Comparison of ENCODE assay signal across 18 cellular contexts in genomic region chr17:41010421-41010820, GRCh38. TPM values are rescaled to one million over a fixed set of nuclear protein-coding genes. Genes with fewer than 3 reads are reported as not detected.
DNase-seq lines count a peak whose midpoint lies in the region; ATAC-seq, FAIRE-seq and TF ChIP-seq lines count a peak whose summit lies in the region.
"Had no signal": no experiment of that assay in that cellular context is flagged by ENCODE, and none has a peak within 500 bp of the region (broad histone marks: within the 10 kb centered on the region; RNA-seq: fewer than 3 reads in every experiment).

No MANE protein-coding gene starts in this region.

- peaks cover 4% of the 10 kb centered on the region for H3K27me3 Mint-ChIP-seq in activated naive CD4-positive, alpha-beta T cell treated with anti-CD3 and anti-CD28 coated beads, Interleukin-2, amount 10 ng/mL, durations not matched to agents 7 days and 5 days

- H3K79me2 ChIP-seq in HepG2 (ENCODE audit: insufficient read depth, low read length), result no peaks in the 10 kb centered on the region
- H3K79me2 ChIP-seq in PC-9 (ENCODE audit: low read depth), result no peaks in the 10 kb centered on the region

- no peak for TF ChIP-seq CTCF in HepG2 (CRISPR knock-in tag; IDR thresholded peaks at IDR 0.05)
- TF ChIP-seq CTCF in right lobe of liver (IDR thresholded peaks at IDR 0.05), result no peak
- TF ChIP-seq CTCF in PC-9 (conservative IDR thresholded peaks at IDR 0.05), result no peak
- no peak for TF ChIP-seq CTCF in right atrium auricular region (IDR thresholded peaks at IDR 0.05)

- TF ChIP-seq RAD21 in HepG2 (CRISPR knock-in tag; IDR thresholded peaks at IDR 0.05), result no peak

- CTCF ChIA-PET in HepG2 (lab: Yijun Ruan, JAX; ENCODE audit: low intra/inter-chr PET ratio, low total read pairs), result no interaction called here
- CTCF ChIA-PET in PC-9 (lab: Charles Lee), result no interaction called here
- CTCF ChIA-PET in activated naive CD4-positive, alpha-beta T cell treated with anti-CD3 and anti-CD28 coated beads, Interleukin-2, amount 10 ng/mL, durations not matched to agents 7 days and 5 days (lab: Charles Lee), result no interaction called here

- H3K4me3 ChIP-seq in HepG2 (replicated peaks in 1 of 3; ENCODE audit: insufficient read depth in 1 of 3, low read depth in 2 of 3, low read length in 3 of 3) (no peak overlapping the region), right lobe of liver (no peak overlapping the region), PC-9 (no peak overlapping the region), right atrium auricular region (no peak overlapping the region)
- H3K4me3 ChIP-seq: BLaER1 treated with 17β-estradiol and CSF1 and Interleukin-3, amounts not matched to agents 10 nM and 100 nM had no signal

- H3K9me3 Mint-ChIP-seq in activated naive CD4-positive, alpha-beta T cell treated with anti-CD3 and anti-CD28 coated beads, Interleukin-2, amount 10 ng/mL, durations not matched to agents 7 days and 5 days, result no peaks in the 10 kb centered on the region
- H3K9me3 Mint-ChIP-seq: CD4-positive, CD25-positive, alpha-beta regulatory T cell; HFFc6 had no signal

- H3K4me1 ChIP-seq in HepG2 (ENCODE audit: insufficient read depth, low read length) (peaks cover 57% of the 10 kb centered on the region), right lobe of liver (no peaks in the 10 kb centered on the region), PC-9 (replicated peaks; ENCODE audit: insufficient read depth) (peaks cover 68% of the 10 kb centered on the region), right atrium auricular region (no peaks in the 10 kb centered on the region)
- H3K4me1 ChIP-seq: BLaER1 treated with 17β-estradiol and CSF1 and Interleukin-3, amounts not matched to agents 10 nM and 100 nM had no signal

- H3K4me2 ChIP-seq in HepG2 (ENCODE audit: low read depth, low read length) (no peak overlapping the region), PC-9 (peak overlapping the region; percentile 34)
- H3K4me2 ChIP-seq: BLaER1 treated with 17β-estradiol and CSF1 and Interleukin-3, amounts not matched to agents 10 nM and 100 nM had no signal

- BruUV-seq in HepG2 (replicated peaks; lab: Mats Ljungman, UMichigan) (no TSS peak), PC-9 (replicated peaks; lab: Mats Ljungman, UMichigan) (no TSS peak)

- H3K9me2 ChIP-seq in PC-9 (ENCODE audit: insufficient read depth), result no peaks in the 10 kb centered on the region

- H3K9me3 ChIP-seq in HepG2 (ENCODE audit: low read length) (no peaks in the 10 kb centered on the region), right lobe of liver (no peaks in the 10 kb centered on the region), PC-9 (ENCODE audit: insufficient read depth, low read depth) (no peaks in the 10 kb centered on the region; the same call in 1 of the 2 replicates), right atrium auricular region (no peaks in the 10 kb centered on the region)
- H3K9me3 ChIP-seq: BLaER1 treated with 17β-estradiol and CSF1 and Interleukin-3, amounts not matched to agents 10 nM and 100 nM had no signal

- H3K36me3 ChIP-seq in HepG2 (replicated peaks in 1 of 2; ENCODE audit: control insufficient read depth in 1 of 2, insufficient read depth in 2 of 2, low read length in 2 of 2), result no peaks in the 10 kb centered on the region
- no peaks in the 10 kb centered on the region for H3K36me3 ChIP-seq in right lobe of liver
- H3K36me3 ChIP-seq in PC-9 (ENCODE audit: low read depth), result no peaks in the 10 kb centered on the region
- H3K36me3 ChIP-seq in right atrium auricular region, result no peaks in the 10 kb centered on the region
- H3K36me3 ChIP-seq: BLaER1 treated with 17β-estradiol and CSF1 and Interleukin-3, amounts not matched to agents 10 nM and 100 nM had no signal

- H2AFZ ChIP-seq in HepG2 (ENCODE audit: low read length) (no peak overlapping the region), PC-9 (no peak overlapping the region)

- no peaks in the 10 kb centered on the region for H3K36me3 Mint-ChIP-seq in activated naive CD4-positive, alpha-beta T cell treated with anti-CD3 and anti-CD28 coated beads, Interleukin-2, amount 10 ng/mL, durations not matched to agents 7 days and 5 days
- H3K36me3 Mint-ChIP-seq: CD4-positive, CD25-positive, alpha-beta regulatory T cell had no signal

- H3K9ac ChIP-seq in HepG2 (ENCODE audit: insufficient read depth, low read depth, low read length), result no peak overlapping the region
- H3K9ac ChIP-seq: BLaER1 treated with 17β-estradiol and CSF1 and Interleukin-3, amounts not matched to agents 10 nM and 100 nM had no signal

- H3K27ac Mint-ChIP-seq in activated naive CD4-positive, alpha-beta T cell treated with anti-CD3 and anti-CD28 coated beads, Interleukin-2, amount 10 ng/mL, durations not matched to agents 7 days and 5 days, result no peak overlapping the region
- H3K27ac Mint-ChIP-seq: CD4-positive, CD25-positive, alpha-beta regulatory T cell; HFFc6 had no signal

- in situ Hi-C loops in HepG2 (cut with HindIII; ENCODE audit: extremely low pct_ligation_motif_present, low pct_unique_long_range_greater_than_20kb), result no loop called here

- intact Hi-C loops in HepG2 (cut with micrococcal nuclease; ENCODE audit: unreplicated experiment) (no loop called here), right lobe of liver (cut with DNase I) (no loop called here), PC-9 (cut with micrococcal nuclease; ENCODE audit: unreplicated experiment) (no loop called here)

- POLR2A ChIA-PET in HepG2 (lab: Yijun Ruan, JAX) (interaction anchor here (1.1 to 2.1 kb wide), 4 partner anchors 10 to 108 kb away, joined by 4 to 15 read pairs (median 10); no protein-coding TSS in a partner anchor), PC-9 (lab: Charles Lee; ENCODE audit: unreplicated experiment) (interaction anchor here (0.7 kb wide), 1 partner anchor 75 kb away, joined by 3 read pairs; no protein-coding TSS in a partner anchor)

- FAIRE-seq in HepG2 (lab: Jason Lieb, UNC), result no peak
- FAIRE-seq: GM12891, H1 had no signal

- H3K4me1 Mint-ChIP-seq in activated naive CD4-positive, alpha-beta T cell treated with anti-CD3 and anti-CD28 coated beads, Interleukin-2, amount 10 ng/mL, durations not matched to agents 7 days and 5 days, result no peaks in the 10 kb centered on the region
- H3K4me1 Mint-ChIP-seq: CD4-positive, CD25-positive, alpha-beta regulatory T cell had no signal

- no peak overlapping the region for H3K4me3 Mint-ChIP-seq in activated naive CD4-positive, alpha-beta T cell treated with anti-CD3 and anti-CD28 coated beads, Interleukin-2, amount 10 ng/mL, durations not matched to agents 7 days and 5 days
- H3K4me3 Mint-ChIP-seq: CD4-positive, CD25-positive, alpha-beta regulatory T cell; HFFc6 had no signal

- no peaks in the 10 kb centered on the region for H3K27me3 ChIP-seq in HepG2 (ENCODE audit: control insufficient read depth in 1 of 2, insufficient read depth in 2 of 2, low read length in 2 of 2)
- H3K27me3 ChIP-seq in right lobe of liver, result no peaks in the 10 kb centered on the region
- H3K27me3 ChIP-seq in PC-9 (ENCODE audit: insufficient read depth, low read depth), result no peaks in the 10 kb centered on the region
- H3K27me3 ChIP-seq in right atrium auricular region, result no peaks in the 10 kb centered on the region
- H3K27me3 ChIP-seq: BLaER1 treated with 17β-estradiol and CSF1 and Interleukin-3, amounts not matched to agents 10 nM and 100 nM had no signal

- TF ChIP-seq EP300 in HepG2 (IDR thresholded peaks at IDR 0.05; ENCODE audit: low read depth in 2 of 2, low read length in 2 of 2) (no peak), HepG2 (CRISPR knock-in tag; IDR thresholded peaks at IDR 0.05; ENCODE audit: borderline replicate concordance) (no peak)

- no peak for TF ChIP-seq POLR2A in HepG2 (IDR thresholded peaks at IDR 0.05; ENCODE audit: insufficient read depth in 1 of 2, low read depth in 2 of 2, low read length in 2 of 2)
- no peak for TF ChIP-seq POLR2A in right lobe of liver (IDR thresholded peaks at IDR 0.05)

- DNase-seq in HepG2 (ENCODE audit: low spot score) (no peak), right lobe of liver (no peak), PC-9 (no peak), fibroblast of gingiva (ENCODE audit: low read depth) (peak; percentile 33), superior temporal gyrus (ENCODE audit: extremely low spot score) (peak; percentile 10), right atrium auricular region (ENCODE audit: low spot score) (no peak), DMS 273 (lab: John Stamatoyannopoulos, UW; ENCODE audit: unreplicated experiment) (no peak)
- DNase-seq in activated naive CD4-positive, alpha-beta T cell treated with anti-CD3 and anti-CD28 coated beads, Interleukin-2, amount 10 ng/mL, durations not matched to agents 7 days and 5 days, result no peak
- DNase-seq: Calu3; CD4-positive, CD25-positive, alpha-beta regulatory T cell; DMS79; HCEC 1CT; HFFc6 had no signal

- H4K20me1 ChIP-seq in HepG2 (ENCODE audit: insufficient read depth, low read length) (no peaks in the 10 kb centered on the region), PC-9 (ENCODE audit: insufficient read depth) (no peaks in the 10 kb centered on the region)
- H4K20me1 ChIP-seq: BLaER1 treated with 17β-estradiol and CSF1 and Interleukin-3, amounts not matched to agents 10 nM and 100 nM had no signal

- H3K27ac ChIP-seq in HepG2 (ENCODE audit: extremely low read length, insufficient read depth, low read length), result peak overlapping the region; percentile 70
- H3K27ac ChIP-seq in right lobe of liver, result no peak overlapping the region
- peak overlapping the region; percentile 59 for H3K27ac ChIP-seq in PC-9
- no peak overlapping the region for H3K27ac ChIP-seq in right atrium auricular region
- H3K27ac ChIP-seq: BLaER1 treated with 17β-estradiol and CSF1 and Interleukin-3, amounts not matched to agents 10 nM and 100 nM had no signal

- ATAC-seq in HepG2, result no peak
- no peak for ATAC-seq in right lobe of liver

- peaks cover 44% of the 10 kb centered on the region for H3F3A ChIP-seq in PC-9 (ENCODE audit: insufficient read depth, low read depth)

RNA-seq across cellular contexts. Expression of gene KRTAP3-1, which starts 1.5 kb away (rescaled TPM):
- total RNA-seq in HepG2 (2016; rRNA removed; fragmentation: Illumina TruSeq; extraction: Trizol) (0.29 and 0.81 TPM in 2 replicates), right lobe of liver (not detected), PC-9 (2021) (not detected in 2 replicates), right atrium auricular region (not detected)
- 0.53 and 1.3 TPM in 2 replicates for total RNA-seq in HepG2 (2016; cell fraction: cytosol; rRNA removed; fragmentation: Illumina TruSeq; extraction: Trizol; ENCODE audit: low read depth)
- total RNA-seq in HepG2 (2016; cell fraction: insoluble cytoplasmic fraction; rRNA removed; fragmentation: Illumina TruSeq; extraction: Trizol), result 0.51 and 0.95 TPM in 2 replicates
- 0.34 and 0.80 TPM in 2 replicates for total RNA-seq in HepG2 (2016; cell fraction: membrane; rRNA removed; fragmentation: Illumina TruSeq; extraction: Trizol)
- 0.75 TPM in 1 of 2 replicates, not detected in the other for total RNA-seq in HepG2 (2016; cell fraction: nucleus; rRNA removed; fragmentation: Illumina TruSeq; extraction: Trizol)
- polyA plus RNA-seq in HepG2 (2011; rRNA removed), result 3.7 and 3.8 TPM in 2 replicates
- 2.8 and 4.6 TPM in 2 replicates for polyA plus RNA-seq in HepG2 (2011; cell fraction: cytosol; rRNA removed)
- polyA plus RNA-seq in HepG2 (2011; cell fraction: nucleus; rRNA removed), result 5.1 and 5.2 TPM in 2 replicates
- 2.0 and 9.6 TPM in 2 replicates for polyA plus RNA-seq in HepG2 (2012)
- polyA plus RNA-seq in HepG2 (2016; cell fraction: cytosol; fragmentation: Illumina TruSeq; extraction: Trizol; ENCODE audit: low read depth), result 1.8 and 2.2 TPM in 2 replicates
- polyA plus RNA-seq in HepG2 (2016; cell fraction: insoluble cytoplasmic fraction; fragmentation: Illumina TruSeq; extraction: Trizol; ENCODE audit: low read depth), result 1.7 and 2.7 TPM in 2 replicates
- polyA plus RNA-seq in HepG2 (2016; cell fraction: membrane; fragmentation: Illumina TruSeq; extraction: Trizol; ENCODE audit: low read depth), result 1.5 and 2.3 TPM in 2 replicates
- polyA plus RNA-seq in HepG2 (2016; cell fraction: nucleus; fragmentation: Illumina TruSeq; extraction: Trizol; ENCODE audit: insufficient read depth, low read depth), result 2.6 TPM in 2 replicates
- 4.9 TPM in 1 of 2 replicates, not detected in the other for polyA minus RNA-seq in HepG2 (2011; rRNA and poly(A)+ RNA removed; ENCODE audit: low replicate concordance)
- polyA minus RNA-seq in HepG2 (2011; cell fraction: cytosol; rRNA and poly(A)+ RNA removed), result 1.6 TPM in 1 of 2 replicates, not detected in the other
- polyA minus RNA-seq in HepG2 (2011; cell fraction: nucleus; rRNA and poly(A)+ RNA removed), result 2.5 and 2.6 TPM in 2 replicates
- total RNA-seq: Calu3; CD4-positive, CD25-positive, alpha-beta regulatory T cell; G401; H1; HT1080 had no signal
- polyA plus RNA-seq: CD4-positive, CD25-positive, alpha-beta regulatory T cell; H1 had no signal

RNA-seq across cellular contexts. Expression of gene KRTAP3-2, which starts 10.7 kb away (rescaled TPM):
- total RNA-seq in HepG2 (2016; rRNA removed; fragmentation: Illumina TruSeq; extraction: Trizol) (not detected in 2 replicates), right lobe of liver (not detected), PC-9 (2021) (not detected in 2 replicates), right atrium auricular region (not detected)
- not detected in 2 replicates for total RNA-seq in HepG2 (2016; cell fraction: cytosol; rRNA removed; fragmentation: Illumina TruSeq; extraction: Trizol; ENCODE audit: low read depth)
- not detected in 2 replicates for total RNA-seq in HepG2 (2016; cell fraction: insoluble cytoplasmic fraction; rRNA removed; fragmentation: Illumina TruSeq; extraction: Trizol)
- not detected in 2 replicates for total RNA-seq in HepG2 (2016; cell fraction: membrane; rRNA removed; fragmentation: Illumina TruSeq; extraction: Trizol)
- total RNA-seq in HepG2 (2016; cell fraction: nucleus; rRNA removed; fragmentation: Illumina TruSeq; extraction: Trizol), result not detected in 2 replicates
- polyA plus RNA-seq in HepG2 (2011; rRNA removed), result not detected in 2 replicates
- not detected in 2 replicates for polyA plus RNA-seq in HepG2 (2011; cell fraction: cytosol; rRNA removed)
- 0.29 TPM in 1 of 2 replicates, not detected in the other for polyA plus RNA-seq in HepG2 (2011; cell fraction: nucleus; rRNA removed)
- not detected in 2 replicates for polyA plus RNA-seq in HepG2 (2012)
- polyA plus RNA-seq in HepG2 (2016; cell fraction: cytosol; fragmentation: Illumina TruSeq; extraction: Trizol; ENCODE audit: low read depth), result not detected in 2 replicates
- polyA plus RNA-seq in HepG2 (2016; cell fraction: insoluble cytoplasmic fraction; fragmentation: Illumina TruSeq; extraction: Trizol; ENCODE audit: low read depth), result not detected in 2 replicates
- polyA plus RNA-seq in HepG2 (2016; cell fraction: membrane; fragmentation: Illumina TruSeq; extraction: Trizol; ENCODE audit: low read depth), result not detected in 2 replicates
- not detected in 2 replicates for polyA plus RNA-seq in HepG2 (2016; cell fraction: nucleus; fragmentation: Illumina TruSeq; extraction: Trizol; ENCODE audit: insufficient read depth, low read depth)
- polyA minus RNA-seq in HepG2 (2011; rRNA and poly(A)+ RNA removed; ENCODE audit: low replicate concordance), result not detected in 2 replicates
- not detected in 2 replicates for polyA minus RNA-seq in HepG2 (2011; cell fraction: cytosol; rRNA and poly(A)+ RNA removed)
- polyA minus RNA-seq in HepG2 (2011; cell fraction: nucleus; rRNA and poly(A)+ RNA removed), result not detected in 2 replicates
- total RNA-seq: Calu3; CD4-positive, CD25-positive, alpha-beta regulatory T cell; G401; H1; HFFc6; HT1080 had no signal
- polyA plus RNA-seq: CD4-positive, CD25-positive, alpha-beta regulatory T cell; H1 had no signal

RNA-seq across cellular contexts. Expression of gene KRTAP3-3, which starts 16.5 kb away (rescaled TPM):
- total RNA-seq in HepG2 (2016; rRNA removed; fragmentation: Illumina TruSeq; extraction: Trizol) (not detected in 2 replicates), right lobe of liver (not detected), PC-9 (2021) (not detected in 2 replicates), right atrium auricular region (not detected)
- not detected in 2 replicates for total RNA-seq in HepG2 (2016; cell fraction: cytosol; rRNA removed; fragmentation: Illumina TruSeq; extraction: Trizol; ENCODE audit: low read depth)
- total RNA-seq in HepG2 (2016; cell fraction: insoluble cytoplasmic fraction; rRNA removed; fragmentation: Illumina TruSeq; extraction: Trizol), result not detected in 2 replicates
- total RNA-seq in HepG2 (2016; cell fraction: membrane; rRNA removed; fragmentation: Illumina TruSeq; extraction: Trizol), result not detected in 2 replicates
- not detected in 2 replicates for total RNA-seq in HepG2 (2016; cell fraction: nucleus; rRNA removed; fragmentation: Illumina TruSeq; extraction: Trizol)
- not detected in 2 replicates for polyA plus RNA-seq in HepG2 (2011; rRNA removed)
- polyA plus RNA-seq in HepG2 (2011; cell fraction: cytosol; rRNA removed), result not detected in 2 replicates
- polyA plus RNA-seq in HepG2 (2011; cell fraction: nucleus; rRNA removed), result not detected in 2 replicates
- not detected in 2 replicates for polyA plus RNA-seq in HepG2 (2012)
- not detected in 2 replicates for polyA plus RNA-seq in HepG2 (2016; cell fraction: cytosol; fragmentation: Illumina TruSeq; extraction: Trizol; ENCODE audit: low read depth)
- polyA plus RNA-seq in HepG2 (2016; cell fraction: insoluble cytoplasmic fraction; fragmentation: Illumina TruSeq; extraction: Trizol; ENCODE audit: low read depth), result not detected in 2 replicates
- polyA plus RNA-seq in HepG2 (2016; cell fraction: membrane; fragmentation: Illumina TruSeq; extraction: Trizol; ENCODE audit: low read depth), result not detected in 2 replicates
- not detected in 2 replicates for polyA plus RNA-seq in HepG2 (2016; cell fraction: nucleus; fragmentation: Illumina TruSeq; extraction: Trizol; ENCODE audit: insufficient read depth, low read depth)
- polyA minus RNA-seq in HepG2 (2011; rRNA and poly(A)+ RNA removed; ENCODE audit: low replicate concordance), result not detected in 2 replicates
- polyA minus RNA-seq in HepG2 (2011; cell fraction: cytosol; rRNA and poly(A)+ RNA removed), result not detected in 2 replicates
- polyA minus RNA-seq in HepG2 (2011; cell fraction: nucleus; rRNA and poly(A)+ RNA removed), result not detected in 2 replicates
- total RNA-seq: Calu3; CD4-positive, CD25-positive, alpha-beta regulatory T cell; G401; H1; HFFc6; HT1080 had no signal
- polyA plus RNA-seq: CD4-positive, CD25-positive, alpha-beta regulatory T cell; H1 had no signal

RNA-seq across cellular contexts. Expression of gene KRTAP1-5, which starts 16.6 kb away (rescaled TPM):
- total RNA-seq in HepG2 (2016; rRNA removed; fragmentation: Illumina TruSeq; extraction: Trizol) (not detected in 2 replicates), right lobe of liver (not detected), PC-9 (2021) (not detected in 2 replicates), right atrium auricular region (not detected)
- total RNA-seq in HepG2 (2016; cell fraction: cytosol; rRNA removed; fragmentation: Illumina TruSeq; extraction: Trizol; ENCODE audit: low read depth), result not detected in 2 replicates
- not detected in 2 replicates for total RNA-seq in HepG2 (2016; cell fraction: insoluble cytoplasmic fraction; rRNA removed; fragmentation: Illumina TruSeq; extraction: Trizol)
- not detected in 2 replicates for total RNA-seq in HepG2 (2016; cell fraction: membrane; rRNA removed; fragmentation: Illumina TruSeq; extraction: Trizol)
- total RNA-seq in HepG2 (2016; cell fraction: nucleus; rRNA removed; fragmentation: Illumina TruSeq; extraction: Trizol), result not detected in 2 replicates
- polyA plus RNA-seq in HepG2 (2011; rRNA removed), result 0.07 and 0.09 TPM in 2 replicates
- 0.04 and 0.10 TPM in 2 replicates for polyA plus RNA-seq in HepG2 (2011; cell fraction: cytosol; rRNA removed)
- polyA plus RNA-seq in HepG2 (2011; cell fraction: nucleus; rRNA removed), result 0.19 TPM in 1 of 2 replicates, not detected in the other
- polyA plus RNA-seq in HepG2 (2012), result 0.32 TPM in 1 of 2 replicates, not detected in the other
- not detected in 2 replicates for polyA plus RNA-seq in HepG2 (2016; cell fraction: cytosol; fragmentation: Illumina TruSeq; extraction: Trizol; ENCODE audit: low read depth)
- not detected in 2 replicates for polyA plus RNA-seq in HepG2 (2016; cell fraction: insoluble cytoplasmic fraction; fragmentation: Illumina TruSeq; extraction: Trizol; ENCODE audit: low read depth)
- polyA plus RNA-seq in HepG2 (2016; cell fraction: membrane; fragmentation: Illumina TruSeq; extraction: Trizol; ENCODE audit: low read depth), result not detected in 2 replicates
- not detected in 2 replicates for polyA plus RNA-seq in HepG2 (2016; cell fraction: nucleus; fragmentation: Illumina TruSeq; extraction: Trizol; ENCODE audit: insufficient read depth, low read depth)
- polyA minus RNA-seq in HepG2 (2011; rRNA and poly(A)+ RNA removed; ENCODE audit: low replicate concordance), result not detected in 2 replicates
- not detected in 2 replicates for polyA minus RNA-seq in HepG2 (2011; cell fraction: cytosol; rRNA and poly(A)+ RNA removed)
- polyA minus RNA-seq in HepG2 (2011; cell fraction: nucleus; rRNA and poly(A)+ RNA removed), result not detected in 2 replicates
- total RNA-seq: Calu3; CD4-positive, CD25-positive, alpha-beta regulatory T cell; G401; H1; HT1080 had no signal
- polyA plus RNA-seq: CD4-positive, CD25-positive, alpha-beta regulatory T cell; H1 had no signal

RNA-seq across cellular contexts. Expression of gene KRTAP1-4, which starts 19.6 kb away (rescaled TPM):
- not detected in 2 replicates for total RNA-seq in HepG2 (2016; rRNA removed; fragmentation: Illumina TruSeq; extraction: Trizol)
- not detected in 2 replicates for total RNA-seq in HepG2 (2016; cell fraction: cytosol; rRNA removed; fragmentation: Illumina TruSeq; extraction: Trizol; ENCODE audit: low read depth)
- not detected in 2 replicates for total RNA-seq in HepG2 (2016; cell fraction: insoluble cytoplasmic fraction; rRNA removed; fragmentation: Illumina TruSeq; extraction: Trizol)
- not detected in 2 replicates for total RNA-seq in HepG2 (2016; cell fraction: membrane; rRNA removed; fragmentation: Illumina TruSeq; extraction: Trizol)
- not detected in 2 replicates for total RNA-seq in HepG2 (2016; cell fraction: nucleus; rRNA removed; fragmentation: Illumina TruSeq; extraction: Trizol)
- not detected in 2 replicates for polyA plus RNA-seq in HepG2 (2011; rRNA removed)
- polyA plus RNA-seq in HepG2 (2011; cell fraction: cytosol; rRNA removed), result not detected in 2 replicates
- not detected in 2 replicates for polyA plus RNA-seq in HepG2 (2011; cell fraction: nucleus; rRNA removed)
- not detected in 2 replicates for polyA plus RNA-seq in HepG2 (2012)
- polyA plus RNA-seq in HepG2 (2016; cell fraction: cytosol; fragmentation: Illumina TruSeq; extraction: Trizol; ENCODE audit: low read depth), result not detected in 2 replicates
- not detected in 2 replicates for polyA plus RNA-seq in HepG2 (2016; cell fraction: insoluble cytoplasmic fraction; fragmentation: Illumina TruSeq; extraction: Trizol; ENCODE audit: low read depth)
- not detected in 2 replicates for polyA plus RNA-seq in HepG2 (2016; cell fraction: membrane; fragmentation: Illumina TruSeq; extraction: Trizol; ENCODE audit: low read depth)
- polyA plus RNA-seq in HepG2 (2016; cell fraction: nucleus; fragmentation: Illumina TruSeq; extraction: Trizol; ENCODE audit: insufficient read depth, low read depth), result not detected in 2 replicates
- polyA minus RNA-seq in HepG2 (2011; rRNA and poly(A)+ RNA removed; ENCODE audit: low replicate concordance), result not detected in 2 replicates
- not detected in 2 replicates for polyA minus RNA-seq in HepG2 (2011; cell fraction: cytosol; rRNA and poly(A)+ RNA removed)
- not detected in 2 replicates for polyA minus RNA-seq in HepG2 (2011; cell fraction: nucleus; rRNA and poly(A)+ RNA removed)
- not detected for total RNA-seq in right lobe of liver
- not detected in 2 replicates for total RNA-seq in PC-9 (2021)
- not detected for total RNA-seq in right atrium auricular region
- total RNA-seq: Calu3; CD4-positive, CD25-positive, alpha-beta regulatory T cell; G401; H1; HFFc6; HT1080 had no signal
- polyA plus RNA-seq: CD4-positive, CD25-positive, alpha-beta regulatory T cell; H1 had no signal

Comparison
In these comparisons a context has a peak if more than half of its experiments do, and no peak if none do; other contexts are left out.
1. H3K27ac ChIP-seq: peak in HepG2 (single experiment) and PC-9 (single experiment); none in right lobe of liver (0 of 3) and right atrium auricular region (0 of 2).
2. DNase-seq: peak in fibroblast of gingiva (single experiment) and superior temporal gyrus (single experiment); none in HepG2 (single experiment), right lobe of liver (0 of 3), PC-9 (0 of 2), right atrium auricular region (single experiment), activated naive CD4-positive, alpha-beta T cell treated with anti-CD3 and anti-CD28 coated beads, Interleukin-2, amount 10 ng/mL, durations not matched to agents 7 days and 5 days (single experiment) and DMS 273 (single experiment).